ENCODE assay signal across 1 cellular context in genomic region chr1:23777979-23778814, GRCh38.
A peak's percentile ranks its signal among the peaks of the same experiment; 100 is the strongest.
TF ChIP-seq lines count a peak whose summit lies in the region.

TSS of gene PITHD1 (plus strand) at chr1:23778418. CDS start at chr1:23778516, 98 bp downstream.

TF ChIP-seq in K562, 482 proteins besides CTCF, POLR2A, EP300 and RAD21 (continued from another document and continues in another):
- TF ChIP-seq BRD9 (IDR thresholded peaks at IDR 0.05; ENCODE audit: low read depth, partially characterized antibody) (no peak), NRF1 (conservative IDR thresholded peaks at IDR 0.05 in 1 of 2, IDR thresholded peaks at IDR 0.05 in 1 of 2) (peak; percentile 92 to 93), RUNX1 (IDR thresholded peaks at IDR 0.05; ENCODE audit: low read depth) (peak; percentile 74; the same call in 1 of the 2 replicates), L3MBTL2 (IDR thresholded peaks at IDR 0.05) (peak; percentile 96), POLR2G (IDR thresholded peaks at IDR 0.05; ENCODE audit: low read depth, low read length) (peak; percentile 96), KDM5B (IDR thresholded peaks at IDR 0.05; ENCODE audit: insufficient replicate concordance, low read depth, low read length) (peak; percentile 96), ZNF318 (IDR thresholded peaks at IDR 0.05; ENCODE audit: borderline replicate concordance in 1 of 2, low read depth in 1 of 2) (peak in 1 of 2 experiments; percentile 73; a peak in 2 of 4 replicates), ZNF740 (CRISPR knock-in tag; IDR thresholded peaks at IDR 0.05) (peak; percentile 74; the same call in 1 of the 2 replicates), ZNF740 (tag; IDR thresholded peaks at IDR 0.05) (peak in 1 of 2 experiments; percentile 96; a peak in 2 of 4 replicates), PTBP1 (IDR thresholded peaks at IDR 0.05; ENCODE audit: low read depth, low read length) (no peak), TRIM24 (IDR thresholded peaks at IDR 0.05) (peak; percentile 83 to 87), FOXM1 (IDR thresholded peaks at IDR 0.05; ENCODE audit: low read depth) (peak; percentile 79), FOXM1 (CRISPR knock-in tag; IDR thresholded peaks at IDR 0.05; ENCODE audit: low read depth) (no peak), THAP12 (CRISPR knock-in tag; IDR thresholded peaks at IDR 0.05) (peak; percentile 95), ZNF436 (CRISPR knock-in tag; IDR thresholded peaks at IDR 0.05) (no peak), UBTF (IDR thresholded peaks at IDR 0.05; ENCODE audit: borderline replicate concordance in 1 of 2, low read depth in 2 of 2, low read length in 2 of 2) (peak in 1 of 2 experiments; percentile 85; a peak in 2 of 4 replicates), TAF9B (IDR thresholded peaks at IDR 0.05; ENCODE audit: partially characterized antibody) (peak; percentile 90), RBM34 (IDR thresholded peaks at IDR 0.05; ENCODE audit: borderline replicate concordance, insufficient read depth, low read length) (no peak), MNT (conservative IDR thresholded peaks at IDR 0.05) (peak; percentile 95 to 98), CBFB (CRISPR knock-in tag; IDR thresholded peaks at IDR 0.05) (0 out of 2 replicates have a peak, but pooled peaks have one; percentile 16), IRF2 (CRISPR knock-in tag; IDR thresholded peaks at IDR 0.05) (no peak), SETDB1 (IDR thresholded peaks at IDR 0.05; ENCODE audit: low read length) (no peak), ZFP30 (CRISPR knock-in tag; IDR thresholded peaks at IDR 0.05; ENCODE audit: borderline replicate concordance) (no peak), TAF1 (IDR thresholded peaks at IDR 0.05; ENCODE audit: control insufficient read depth, extremely low read depth, insufficient read depth, low read length, severe bottlenecking) (peak; percentile 83), ZFP36 (IDR thresholded peaks at IDR 0.05; ENCODE audit: low read depth, low read length, partially characterized antibody) (no peak), ZBTB11 (CRISPR knock-in tag; IDR thresholded peaks at IDR 0.05) (peak in 1 of 3 experiments; percentile 66; a peak in 1 of 6 replicates), NFIC (IDR thresholded peaks at IDR 0.05) (peak; percentile 84), PHF20 (IDR thresholded peaks at IDR 0.05; ENCODE audit: partially characterized antibody) (peak; percentile 94), ZNF165 (CRISPR knock-in tag; IDR thresholded peaks at IDR 0.05; ENCODE audit: borderline replicate concordance) (no peak), RBM25 (IDR thresholded peaks at IDR 0.05; ENCODE audit: low read depth, low read length, severe bottlenecking) (no peak), XRCC3 (IDR thresholded peaks at IDR 0.05) (no peak; the same call in 1 of the 2 replicates), CEBPG (CRISPR knock-in tag; IDR thresholded peaks at IDR 0.05) (no peak), CEBPG (tag; conservative IDR thresholded peaks at IDR 0.05 in 1 of 2, IDR thresholded peaks at IDR 0.05 in 1 of 2) (peak in 1 of 2 experiments; percentile 80; a peak in 2 of 4 replicates), ZNF592 (IDR thresholded peaks at IDR 0.05) (no peak)
